ENCODE assay signal across 9 cellular contexts in genomic region chr11:110432713-110433392, GRCh38. TPM values are rescaled to one million over a fixed set of nuclear protein-coding genes. Genes with fewer than 3 reads are reported as not detected.
A peak's percentile ranks its signal among the peaks of the same experiment; 100 is the strongest.
DNase-seq lines count a peak whose midpoint lies in the region; ATAC-seq, FAIRE-seq and TF ChIP-seq lines count a peak whose summit lies in the region.
"Had no signal": no experiment of that assay in that cellular context is flagged by ENCODE, and none has a peak within 500 bp of the region (broad histone marks: within the 10 kb centered on the region; RNA-seq: fewer than 3 reads in every experiment).

No MANE protein-coding gene starts in this region.

- DNase-seq in activated CD8-positive, alpha-beta T cell treated with anti-CD3 and anti-CD28 coated beads for 36 hours, result no peak
- DNase-seq in activated CD8-positive, alpha-beta T cell treated with anti-CD3 and anti-CD28 coated beads, Interleukin-2, amount 10 ng/mL, durations not matched to agents 7 days and 5 days, result no peak
- DNase-seq in PC-9, result no peak
- peak; percentile 57 for DNase-seq in endothelial cell of umbilical vein (ENCODE audit: low read depth, low spot score)
- no peak for DNase-seq in stimulated activated naive CD8-positive, alpha-beta T cell treated with anti-CD3 and anti-CD28 coated beads, Interleukin-15, amount 100 ng/mL, for 72 hours
- DNase-seq in NCI-H2227 (lab: John Stamatoyannopoulos, UW; ENCODE audit: unreplicated experiment), result no peak
- no peak for DNase-seq in GM20000 (ENCODE audit: low spot score)
- DNase-seq in D341Med (ENCODE audit: low spot score), result no peak
- DNase-seq: colonic mucosa had no signal

- BruUV-seq in PC-9 (replicated peaks; lab: Mats Ljungman, UMichigan) (no TSS peak), endothelial cell of umbilical vein (replicated peaks; lab: Mats Ljungman, UMichigan) (no TSS peak)

- POLR2A ChIA-PET in activated CD8-positive, alpha-beta T cell treated with anti-CD3 and anti-CD28 coated beads for 36 hours (lab: Charles Lee), result interaction anchor here (0.6 kb wide), 1 partner anchor 44 kb away, joined by 4 read pairs; no protein-coding TSS in a partner anchor
- POLR2A ChIA-PET in activated CD8-positive, alpha-beta T cell treated with anti-CD3 and anti-CD28 coated beads, Interleukin-2, amount 10 ng/mL, durations not matched to agents 7 days and 5 days (lab: Charles Lee), result no interaction called here
- POLR2A ChIA-PET in PC-9 (lab: Charles Lee; ENCODE audit: unreplicated experiment), result interaction anchor here (0.6 kb wide), 1 partner anchor 447 kb away, joined by 10 read pairs; no protein-coding TSS in a partner anchor
- POLR2A ChIA-PET in endothelial cell of umbilical vein (lab: Charles Lee), result no interaction called here

- H3K36me3 Mint-ChIP-seq in activated CD8-positive, alpha-beta T cell treated with anti-CD3 and anti-CD28 coated beads for 36 hours (ENCODE audit: low read depth), result peaks cover 12% of the 10 kb centered on the region
- H3K36me3 Mint-ChIP-seq in activated CD8-positive, alpha-beta T cell treated with anti-CD3 and anti-CD28 coated beads, Interleukin-2, amount 10 ng/mL, durations not matched to agents 7 days and 5 days (ENCODE audit: low read depth), result peaks cover 22% of the 10 kb centered on the region

- no peaks in the 10 kb centered on the region for H3K9me2 ChIP-seq in PC-9 (ENCODE audit: insufficient read depth)

- no peak for TF ChIP-seq POLR2A in endothelial cell of umbilical vein (IDR thresholded peaks at IDR 0.05; ENCODE audit: low read depth, low read length)

- peaks cover 18% of the 10 kb centered on the region for H3F3A ChIP-seq in PC-9 (ENCODE audit: insufficient read depth, low read depth)

- no peaks in the 10 kb centered on the region for H3K9me1 ChIP-seq in endothelial cell of umbilical vein (replicated peaks; ENCODE audit: control insufficient read depth, extremely low read depth, insufficient read depth, low read length)

- H3K79me2 ChIP-seq in PC-9 (ENCODE audit: low read depth) (peaks cover 67% of the 10 kb centered on the region), endothelial cell of umbilical vein (ENCODE audit: control insufficient read depth, insufficient read depth, low read length) (peaks cover 40% of the 10 kb centered on the region)

- H3K4me1 ChIP-seq in PC-9 (replicated peaks; ENCODE audit: insufficient read depth) (peaks cover 34% of the 10 kb centered on the region), endothelial cell of umbilical vein (ENCODE audit: control insufficient read depth, extremely low read depth, insufficient read depth, low read length) (peaks cover 27% of the 10 kb centered on the region)

- FAIRE-seq in endothelial cell of umbilical vein (lab: Jason Lieb, UNC), result peak; percentile 33

- dilution Hi-C loops in endothelial cell of umbilical vein (cut with MboI; ENCODE audit: extremely low pct_ligation_motif_present, low sequenced_read_pairs), result no loop called here

- H3K4me3 ChIP-seq in PC-9, result no peak overlapping the region; the same call in 1 of the 2 replicates
- H3K4me3 ChIP-seq in endothelial cell of umbilical vein (replicated peaks in 1 of 3; ENCODE audit: insufficient read depth in 1 of 3, low read depth in 1 of 3, low read length in 3 of 3), result no peak overlapping the region
- H3K4me3 ChIP-seq: colonic mucosa had no signal

- H3K9me3 Mint-ChIP-seq in activated CD8-positive, alpha-beta T cell treated with anti-CD3 and anti-CD28 coated beads for 36 hours, result no peaks in the 10 kb centered on the region
- H3K9me3 Mint-ChIP-seq in activated CD8-positive, alpha-beta T cell treated with anti-CD3 and anti-CD28 coated beads, Interleukin-2, amount 10 ng/mL, durations not matched to agents 7 days and 5 days (ENCODE audit: insufficient read depth), result no peaks in the 10 kb centered on the region
- no peaks in the 10 kb centered on the region for H3K9me3 Mint-ChIP-seq in stimulated activated naive CD8-positive, alpha-beta T cell treated with anti-CD3 and anti-CD28 coated beads, Interleukin-15, amount 100 ng/mL, for 72 hours

- H3K36me3 ChIP-seq in PC-9 (ENCODE audit: low read depth) (peaks cover 11% of the 10 kb centered on the region; the same call in 1 of the 2 replicates), endothelial cell of umbilical vein (ENCODE audit: control insufficient read depth in 2 of 2, extremely low read depth in 1 of 2, insufficient read depth in 2 of 2, low read length in 2 of 2) (no peaks in the 10 kb centered on the region)
- H3K36me3 ChIP-seq: colonic mucosa had no signal

- H3K9me3 ChIP-seq in PC-9 (ENCODE audit: insufficient read depth, low read depth), result no peaks in the 10 kb centered on the region
- H3K9me3 ChIP-seq in endothelial cell of umbilical vein (replicated peaks; ENCODE audit: control insufficient read depth, insufficient read depth, low read length), result no peaks in the 10 kb centered on the region
- H3K9me3 ChIP-seq: colonic mucosa had no signal

- H3K9ac ChIP-seq in endothelial cell of umbilical vein (replicated peaks; ENCODE audit: extremely low read depth, insufficient read depth, low read length), result no peak overlapping the region

- H3K4me2 ChIP-seq in PC-9, result peak overlapping the region; percentile 92
- H3K4me2 ChIP-seq in endothelial cell of umbilical vein (ENCODE audit: insufficient read depth, low read length), result no peak overlapping the region

- TF ChIP-seq CTCF in activated CD8-positive, alpha-beta T cell treated with anti-CD3 and anti-CD28 coated beads for 36 hours (IDR thresholded peaks at IDR 0.05), result no peak
- TF ChIP-seq CTCF in PC-9 (conservative IDR thresholded peaks at IDR 0.05), result no peak
- TF ChIP-seq CTCF in endothelial cell of umbilical vein (IDR thresholded peaks at IDR 0.05; ENCODE audit: extremely low read depth in 1 of 2, insufficient read depth in 1 of 2, low read depth in 1 of 2, low read length in 2 of 2), result no peak
- TF ChIP-seq CTCF in GM20000 (IDR thresholded peaks at IDR 0.05; ENCODE audit: extremely low read depth, missing control alignments), result no peak

- H3K27me3 Mint-ChIP-seq in activated CD8-positive, alpha-beta T cell treated with anti-CD3 and anti-CD28 coated beads for 36 hours, result no peaks in the 10 kb centered on the region
- H3K27me3 Mint-ChIP-seq in activated CD8-positive, alpha-beta T cell treated with anti-CD3 and anti-CD28 coated beads, Interleukin-2, amount 10 ng/mL, durations not matched to agents 7 days and 5 days (ENCODE audit: low read depth), result no peaks in the 10 kb centered on the region
- no peaks in the 10 kb centered on the region for H3K27me3 Mint-ChIP-seq in stimulated activated naive CD8-positive, alpha-beta T cell treated with anti-CD3 and anti-CD28 coated beads, Interleukin-15, amount 100 ng/mL, for 72 hours

- H3K27ac ChIP-seq in PC-9 (peak overlapping the region; percentile 18; the same call in 1 of the 2 replicates), endothelial cell of umbilical vein (ENCODE audit: insufficient read depth, low read depth, low read length) (peak overlapping the region; percentile 20)
- H3K27ac ChIP-seq: colonic mucosa had no signal

- intact Hi-C loops in activated CD8-positive, alpha-beta T cell treated with anti-CD3 and anti-CD28 coated beads for 36 hours (cut with micrococcal nuclease), result loop anchor here (5.0 kb wide), 1 partner anchor 56 kb away; no protein-coding TSS in a partner anchor
- intact Hi-C loops in PC-9 (cut with micrococcal nuclease; ENCODE audit: unreplicated experiment) (loop anchor here (1.0 to 10.0 kb wide), 5 partner anchors 178 to 1014 kb away; partner anchors contain the start of gene ZC3H12C), endothelial cell of umbilical vein (cut with micrococcal nuclease) (loop anchor here (1.0 to 2.0 kb wide), 9 partner anchors 57 to 797 kb away; partner anchors contain the start of gene ZC3H12C)

- H3K4me1 Mint-ChIP-seq in activated CD8-positive, alpha-beta T cell treated with anti-CD3 and anti-CD28 coated beads for 36 hours (ENCODE audit: low read depth), result peaks cover 56% of the 10 kb centered on the region
- peaks cover 51% of the 10 kb centered on the region for H3K4me1 Mint-ChIP-seq in activated CD8-positive, alpha-beta T cell treated with anti-CD3 and anti-CD28 coated beads, Interleukin-2, amount 10 ng/mL, durations not matched to agents 7 days and 5 days (ENCODE audit: low read depth)
- peaks cover 78% of the 10 kb centered on the region for H3K4me1 Mint-ChIP-seq in stimulated activated naive CD8-positive, alpha-beta T cell treated with anti-CD3 and anti-CD28 coated beads, Interleukin-15, amount 100 ng/mL, for 72 hours

- H2AFZ ChIP-seq in PC-9, result no peak overlapping the region
- no peak overlapping the region for H2AFZ ChIP-seq in endothelial cell of umbilical vein (ENCODE audit: low read depth, low read length)

- peak overlapping the region; percentile 100 for H3K4me3 Mint-ChIP-seq in activated CD8-positive, alpha-beta T cell treated with anti-CD3 and anti-CD28 coated beads for 36 hours
- no peak overlapping the region for H3K4me3 Mint-ChIP-seq in activated CD8-positive, alpha-beta T cell treated with anti-CD3 and anti-CD28 coated beads, Interleukin-2, amount 10 ng/mL, durations not matched to agents 7 days and 5 days
- peak overlapping the region; percentile 12 to 28 for H3K4me3 Mint-ChIP-seq in stimulated activated naive CD8-positive, alpha-beta T cell treated with anti-CD3 and anti-CD28 coated beads, Interleukin-15, amount 100 ng/mL, for 72 hours

- CTCF ChIA-PET in activated CD8-positive, alpha-beta T cell treated with anti-CD3 and anti-CD28 coated beads for 36 hours (lab: Charles Lee), result interaction anchor here (0.8 to 9.5 kb wide), 18 partner anchors 9 to 305 kb away, joined by 3 to 126 read pairs (median 4); partner anchors contain the start of gene RDX
- CTCF ChIA-PET in activated CD8-positive, alpha-beta T cell treated with anti-CD3 and anti-CD28 coated beads, Interleukin-2, amount 10 ng/mL, durations not matched to agents 7 days and 5 days (lab: Charles Lee), result interaction anchor here (0.6 to 8.0 kb wide), 26 partner anchors 9 to 797 kb away, joined by 3 to 100 read pairs (median 4); no protein-coding TSS in a partner anchor
- CTCF ChIA-PET in PC-9 (lab: Charles Lee), result interaction anchor here (1.1 kb wide), 1 partner anchor 231 kb away, joined by 16 read pairs; no protein-coding TSS in a partner anchor
- CTCF ChIA-PET in endothelial cell of umbilical vein (lab: Charles Lee), result interaction anchor here (0.6 to 9.8 kb wide), 20 partner anchors 35 to 798 kb away, joined by 3 to 143 read pairs (median 4); no protein-coding TSS in a partner anchor

- H4K20me1 ChIP-seq in PC-9 (ENCODE audit: insufficient read depth) (peaks cover 18% of the 10 kb centered on the region; the same call in 1 of the 2 replicates), endothelial cell of umbilical vein (replicated peaks; ENCODE audit: control insufficient read depth, extremely low read depth, insufficient read depth, low read length) (peaks cover 3% of the 10 kb centered on the region)

- no peak overlapping the region for H3K27ac Mint-ChIP-seq in activated CD8-positive, alpha-beta T cell treated with anti-CD3 and anti-CD28 coated beads for 36 hours
- H3K27ac Mint-ChIP-seq in activated CD8-positive, alpha-beta T cell treated with anti-CD3 and anti-CD28 coated beads, Interleukin-2, amount 10 ng/mL, durations not matched to agents 7 days and 5 days, result no peak overlapping the region
- H3K27ac Mint-ChIP-seq in stimulated activated naive CD8-positive, alpha-beta T cell treated with anti-CD3 and anti-CD28 coated beads, Interleukin-15, amount 100 ng/mL, for 72 hours, result no peak overlapping the region

- H3K27me3 ChIP-seq in PC-9 (ENCODE audit: insufficient read depth, low read depth) (no peaks in the 10 kb centered on the region), endothelial cell of umbilical vein (ENCODE audit: control insufficient read depth in 2 of 2, insufficient read depth in 2 of 2, low read length in 2 of 2) (no peaks in the 10 kb centered on the region)
- H3K27me3 ChIP-seq: colonic mucosa had no signal

- no peak for ATAC-seq in activated CD8-positive, alpha-beta T cell treated with anti-CD3 and anti-CD28 coated beads for 36 hours
- no peak for ATAC-seq in activated CD8-positive, alpha-beta T cell treated with anti-CD3 and anti-CD28 coated beads, Interleukin-2, amount 10 ng/mL, durations not matched to agents 7 days and 5 days
- no peak for ATAC-seq in stimulated activated naive CD8-positive, alpha-beta T cell treated with anti-CD3 and anti-CD28 coated beads, Interleukin-15, amount 100 ng/mL, for 72 hours

RNA-seq across cellular contexts. Expression of gene FDX1, which starts 3.1 kb away (rescaled TPM):
- total RNA-seq in activated CD8-positive, alpha-beta T cell treated with anti-CD3 and anti-CD28 coated beads for 36 hours, result 10 to 100 TPM; 16.9 to 17.2 TPM
- total RNA-seq in activated CD8-positive, alpha-beta T cell treated with anti-CD3 and anti-CD28 coated beads, Interleukin-2, amount 10 ng/mL, durations not matched to agents 7 days and 5 days, result 10 to 100 TPM; 10.0 to 10.5 TPM
- total RNA-seq in PC-9 (2021) (10.5 and 11.9 TPM in 2 replicates), endothelial cell of umbilical vein (9.9 and 11.0 TPM in 2 replicates)
- 3.7 and 4.7 TPM in 2 replicates for polyA plus RNA-seq in endothelial cell of umbilical vein
- polyA plus RNA-seq in endothelial cell of umbilical vein (2011; cell fraction: cytosol; rRNA removed), result 4.8 and 4.9 TPM in 2 replicates
- polyA plus RNA-seq in endothelial cell of umbilical vein (2011; cell fraction: nucleus; rRNA removed), result 1.9 and 2.6 TPM in 2 replicates
- polyA plus RNA-seq in endothelial cell of umbilical vein (2012), result 7.8 and 11.9 TPM in 2 replicates
- polyA minus RNA-seq in endothelial cell of umbilical vein, result 2.5 and 3.8 TPM in 2 replicates
- polyA minus RNA-seq in endothelial cell of umbilical vein (2011; cell fraction: cytosol; rRNA and poly(A)+ RNA removed), result 4.7 TPM
- polyA minus RNA-seq in endothelial cell of umbilical vein (2011; cell fraction: nucleus; rRNA and poly(A)+ RNA removed), result 1.8 and 1.9 TPM in 2 replicates

Comparison
In these comparisons a context has a peak if more than half of its experiments do, and no peak if none do; other contexts are left out.
1. POLR2A ChIA-PET loops: an anchor here in activated CD8-positive, alpha-beta T cell treated with anti-CD3 and anti-CD28 coated beads for 36 hours (0.6 kb wide) and PC-9 (0.6 kb wide); none called in activated CD8-positive, alpha-beta T cell treated with anti-CD3 and anti-CD28 coated beads, Interleukin-2, amount 10 ng/mL, durations not matched to agents 7 days and 5 days and endothelial cell of umbilical vein.